Comparison of ENCODE assay signal across 9 cellular contexts in genomic region chr15:94306700-94307650, GRCh38.
DNase-seq lines count a peak whose midpoint lies in the region; ATAC-seq and TF ChIP-seq lines count a peak whose summit lies in the region.
"Had no signal": no experiment of that assay in that cellular context is flagged by ENCODE, and none has a peak within 500 bp of the region (broad histone marks: within the 10 kb centered on the region; RNA-seq: fewer than 3 reads in every experiment).

No MANE protein-coding gene starts in this region.

- ATAC-seq in HG02885 (IDR thresholded peaks at IDR 0.05; ENCODE audit: poor library complexity, unreplicated experiment) (peak; percentile 94), naive B cell (ENCODE audit: low read depth in 2 of 2) (peak; percentile 92 to 94), sciatic nerve (no peak)

- WGBS in ovary, 3 donors, result 76 to 84% (median 82%) methylated on average over 13 of the region's 13 CpGs

- H3K27ac ChIP-seq in ovary, result no peak overlapping the region
- H3K27ac ChIP-seq: parathyroid adenoma had no signal

- TF ChIP-seq EP300 in ovary (IDR thresholded peaks at IDR 0.05), result no peak

- peaks cover 72% of the 10 kb centered on the region for H3K36me3 Mint-ChIP-seq in activated CD4-positive, alpha-beta T cell treated with anti-CD3 and anti-CD28 coated beads, Interleukin-2, amount 10 ng/mL, durations not matched to agents 24 days and 14 days (ENCODE audit: low read depth)
- H3K36me3 Mint-ChIP-seq in naive B cell, result peaks cover 28 to 29% of the 10 kb centered on the region in 2 donors

- H3K4me3 ChIP-seq in ovary, result no peak overlapping the region

- no peaks in the 10 kb centered on the region for H3K27me3 Mint-ChIP-seq in activated CD4-positive, alpha-beta T cell treated with anti-CD3 and anti-CD28 coated beads, Interleukin-2, amount 10 ng/mL, durations not matched to agents 24 days and 14 days
- no peaks in the 10 kb centered on the region for H3K27me3 Mint-ChIP-seq in naive B cell

- H3K4me3 Mint-ChIP-seq in activated CD4-positive, alpha-beta T cell treated with anti-CD3 and anti-CD28 coated beads, Interleukin-2, amount 10 ng/mL, durations not matched to agents 24 days and 14 days, result peak overlapping the region; percentile 44
- peak overlapping the region; percentile 2 to 71 (median 45) for H3K4me3 Mint-ChIP-seq in naive B cell

- peak; percentile 74 for DNase-seq in activated CD4-positive, alpha-beta T cell treated with anti-CD3 and anti-CD28 coated beads, Interleukin-2, amount 10 ng/mL, durations not matched to agents 24 days and 14 days
- no peak for DNase-seq in activated CD4-positive, alpha-beta T cell treated with anti-CD3 and anti-CD28 coated beads, Interleukin-2, amount 50 U/mL, for 48 hours
- peak; percentile 43 for DNase-seq in SKM-1 treated with dmso at 0.1 percent for 144 hours (lab: John Stamatoyannopoulos, UW; ENCODE audit: unreplicated experiment)
- peak; percentile 85 for DNase-seq in naive B cell
- no peak for DNase-seq in sciatic nerve (ENCODE audit: low spot score)
- DNase-seq in ovary, result no peak
- no peak for DNase-seq in middle frontal gyrus (ENCODE audit: extremely low spot score, low spot score)

- H3K4me1 Mint-ChIP-seq in activated CD4-positive, alpha-beta T cell treated with anti-CD3 and anti-CD28 coated beads, Interleukin-2, amount 10 ng/mL, durations not matched to agents 24 days and 14 days, result peaks cover 57% of the 10 kb centered on the region
- peaks cover 49 to 52% (median 49%) of the 10 kb centered on the region in 3 donors for H3K4me1 Mint-ChIP-seq in naive B cell

- no peaks in the 10 kb centered on the region for H3K36me3 ChIP-seq in ovary

- no peaks in the 10 kb centered on the region for H3K27me3 ChIP-seq in ovary

- H3K27ac Mint-ChIP-seq in activated CD4-positive, alpha-beta T cell treated with anti-CD3 and anti-CD28 coated beads, Interleukin-2, amount 10 ng/mL, durations not matched to agents 24 days and 14 days, result peak overlapping the region; percentile 92
- peak overlapping the region; percentile 97 to 98 (median 98) for H3K27ac Mint-ChIP-seq in naive B cell

- intact Hi-C loops in activated CD4-positive, alpha-beta T cell treated with anti-CD3 and anti-CD28 coated beads, Interleukin-2, amount 10 ng/mL, durations not matched to agents 24 days and 14 days (cut with micrococcal nuclease), result loop anchor here (1.0 kb wide), 6 partner anchors 10 to 133 kb away; no protein-coding TSS in a partner anchor
- intact Hi-C loops in sciatic nerve (cut with DNase I), result no loop called here
- intact Hi-C loops in ovary (cut with DNase I), result no loop called here

- no peak for TF ChIP-seq CTCF in ovary (IDR thresholded peaks at IDR 0.05)

- H3K9me3 Mint-ChIP-seq in activated CD4-positive, alpha-beta T cell treated with anti-CD3 and anti-CD28 coated beads, Interleukin-2, amount 10 ng/mL, durations not matched to agents 24 days and 14 days, result peaks cover 23% of the 10 kb centered on the region
- peaks cover 0 to 5% (median 2%) of the 10 kb centered on the region in 7 donors for H3K9me3 Mint-ChIP-seq in naive B cell

- no peaks in the 10 kb centered on the region for H3K4me1 ChIP-seq in ovary (ENCODE audit: insufficient read depth)
- H3K4me1 ChIP-seq: parathyroid adenoma had no signal

- no peaks in the 10 kb centered on the region for H3K9me3 ChIP-seq in ovary

- no peak for TF ChIP-seq POLR2A in ovary (IDR thresholded peaks at IDR 0.05)

Comparison
In these comparisons a context has a peak if more than half of its experiments do, and no peak if none do; other contexts are left out.
1. DNase-seq: peak in activated CD4-positive, alpha-beta T cell treated with anti-CD3 and anti-CD28 coated beads, Interleukin-2, amount 10 ng/mL, durations not matched to agents 24 days and 14 days (single experiment), SKM-1 treated with dmso at 0.1 percent for 144 hours (single experiment) and naive B cell (single experiment); none in activated CD4-positive, alpha-beta T cell treated with anti-CD3 and anti-CD28 coated beads, Interleukin-2, amount 50 U/mL, for 48 hours (0 of 2), sciatic nerve (single experiment), ovary (0 of 5) and middle frontal gyrus (single experiment).